21 cellular contexts compared by ENCODE assay signal in the genomic region with DNA sequence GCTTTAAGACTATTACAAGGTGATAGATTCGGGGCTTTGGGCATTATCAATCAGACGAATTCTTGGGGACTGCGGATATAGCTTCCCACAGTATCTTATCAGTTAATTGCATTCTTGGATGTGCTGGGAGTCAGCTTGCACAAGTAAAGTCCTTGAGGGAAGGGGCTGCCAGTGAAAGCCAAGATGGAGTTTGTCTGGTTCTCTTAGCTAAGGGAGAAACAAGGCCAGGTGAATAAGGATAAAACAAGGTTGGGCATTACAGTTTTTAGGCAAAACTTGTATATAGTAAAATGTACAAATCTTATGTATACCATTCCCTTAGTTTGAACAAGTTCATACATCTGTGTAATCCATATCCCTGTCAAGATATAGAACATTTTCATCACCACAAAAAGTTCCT. TPM values are rescaled to one million over a fixed set of nuclear protein-coding genes. Genes with fewer than 3 reads are reported as not detected.
DNase-seq lines count a peak whose midpoint lies in the region; ATAC-seq, FAIRE-seq and TF ChIP-seq lines count a peak whose summit lies in the region.
"Had no signal": no experiment of that assay in that cellular context is flagged by ENCODE, and none has a peak within 500 bp of the region (broad histone marks: within the 10 kb centered on the region; RNA-seq: fewer than 3 reads in every experiment).

No MANE protein-coding gene starts in this region.

- H2AFZ ChIP-seq in DND-41 (ENCODE audit: low read depth, low read length): no peak overlapping the region
- H2AFZ ChIP-seq: GM23338 had no signal

- intact Hi-C loops in activated B cell treated with CpG ODN at 0.5 μM for 24 hours (cut with micrococcal nuclease): loop anchor here (10.0 kb wide), 2 partner anchors 372 to 502 kb away; partner anchors contain the start of gene GCH1

- H3K36me3 ChIP-seq in DND-41 (ENCODE audit: insufficient read depth, low read length): peaks cover 17% of the 10 kb centered on the region

- no peaks in the 10 kb centered on the region for H3K9me3 Mint-ChIP-seq in activated B cell treated with CpG ODN at 0.5 μM for 24 hours
- no peaks in the 10 kb centered on the region for H3K9me3 Mint-ChIP-seq in naive B cell
- H3K9me3 Mint-ChIP-seq: CD8-positive, alpha-beta memory T cell; GM23338 had no signal

- no peaks in the 10 kb centered on the region for H3K9me3 ChIP-seq in DND-41 (ENCODE audit: insufficient read depth, low read length, severe bottlenecking)
- H3K9me3 ChIP-seq: SJCRH30 had no signal

- H3K4me1 ChIP-seq in DND-41 (ENCODE audit: insufficient read depth, low read length): peaks cover 46% of the 10 kb centered on the region

- no peak for TF ChIP-seq CTCF in DND-41 (IDR thresholded peaks at IDR 0.05; ENCODE audit: borderline replicate concordance, extremely low read depth, low read length, poor library complexity, severe bottlenecking)
- no peak for TF ChIP-seq CTCF in activated B cell treated with CpG ODN at 0.5 μM for 24 hours (IDR thresholded peaks at IDR 0.05)

- H3K4me3 Mint-ChIP-seq in activated B cell treated with CpG ODN at 0.5 μM for 24 hours: no peak overlapping the region
- H3K4me3 Mint-ChIP-seq in naive B cell: peak overlapping the region in 1 of 8 donors; percentile 17
- H3K4me3 Mint-ChIP-seq: GM23338 had no signal

- ATAC-seq in DND-41 (ENCODE audit: insufficient read depth, low read depth) (no peak), activated B cell treated with CpG ODN at 0.5 μM for 24 hours (ENCODE audit: low read depth) (no peak), naive B cell (ENCODE audit: low read depth in 2 of 2) (no peak), GM21447 (IDR thresholded peaks at IDR 0.05; ENCODE audit: unreplicated experiment) (no peak)
- ATAC-seq: GM23338, Panc1 had no signal

- POLR2A ChIA-PET in activated B cell treated with CpG ODN at 0.5 μM for 24 hours (lab: Charles Lee): no interaction called here

- peak overlapping the region; percentile 13 for H3K27ac Mint-ChIP-seq in activated B cell treated with CpG ODN at 0.5 μM for 24 hours
- H3K27ac Mint-ChIP-seq in naive B cell: peak overlapping the region in 5 of 6 donors; percentile 12 to 69 (median 43)
- H3K27ac Mint-ChIP-seq: GM23338 had no signal

- DNase-seq in DND-41 (no peak), HTR-8/SVneo (ENCODE audit: insufficient read length, low spot score) (no peak), activated B cell treated with CpG ODN at 0.5 μM for 24 hours (no peak), naive B cell (no peak), kidney glomerular epithelial cell (lab: John Stamatoyannopoulos, UW) (no peak), NCI-H82 (lab: John Stamatoyannopoulos, UW) (no peak)
- DNase-seq in central memory CD4-positive, alpha-beta T cell: no peak
- DNase-seq: C1 segment of cervical spinal cord; CD8-positive, alpha-beta memory T cell; GDM1; HCEC 1CT; NCI-H1048; NCI-H1436; NCI-H1930; NCI-H226; NCI-H524 treated with DMSO at 0.1 percent for 48 hours; SJCRH30 had no signal

- H3K9ac ChIP-seq in DND-41 (ENCODE audit: low read depth, low read length): no peak overlapping the region
- H3K9ac ChIP-seq: KMS-11 had no signal

- H3K4me3 ChIP-seq in DND-41 (ENCODE audit: low read depth in 1 of 2, low read length in 2 of 2): no peak overlapping the region
- H3K4me3 ChIP-seq: GM23338, SJCRH30 had no signal

- H3K27ac ChIP-seq in DND-41 (ENCODE audit: low read length): no peak overlapping the region
- H3K27ac ChIP-seq: KMS-11, SJCRH30 had no signal

- H3K36me3 Mint-ChIP-seq in activated B cell treated with CpG ODN at 0.5 μM for 24 hours (ENCODE audit: low read depth) (no peaks in the 10 kb centered on the region), naive B cell (peaks cover 0 to 6% of the 10 kb centered on the region in 2 donors)

- peak; percentile 26 for FAIRE-seq in HTR-8/SVneo (lab: Jason Lieb, UNC)

- H3K27me3 Mint-ChIP-seq in activated B cell treated with CpG ODN at 0.5 μM for 24 hours: no peaks in the 10 kb centered on the region
- no peaks in the 10 kb centered on the region for H3K27me3 Mint-ChIP-seq in naive B cell
- H3K27me3 Mint-ChIP-seq: CD8-positive, alpha-beta memory T cell had no signal

- peaks cover 98% of the 10 kb centered on the region for H3K79me2 ChIP-seq in DND-41 (ENCODE audit: insufficient read depth, low read length)

- H4K20me1 ChIP-seq in DND-41 (ENCODE audit: insufficient read depth, low read length): peaks cover 58% of the 10 kb centered on the region

- H3K4me1 Mint-ChIP-seq in activated B cell treated with CpG ODN at 0.5 μM for 24 hours (peaks cover 59% of the 10 kb centered on the region), naive B cell (peaks cover 48 to 67% (median 54%) of the 10 kb centered on the region in 3 donors)

- H3K27me3 ChIP-seq in DND-41 (ENCODE audit: insufficient read depth, low read length, poor library complexity): no peaks in the 10 kb centered on the region
- H3K27me3 ChIP-seq: SJCRH30 had no signal

- CTCF ChIA-PET in activated B cell treated with CpG ODN at 0.5 μM for 24 hours (lab: Charles Lee): interaction anchor here (2.4 kb wide), 1 partner anchor 78 kb away, joined by 14 read pairs; no protein-coding TSS in a partner anchor

- peak overlapping the region; percentile 15; the same call in 1 of the 2 replicates for H3K4me2 ChIP-seq in DND-41 (ENCODE audit: insufficient read depth, low read length)
- H3K4me2 ChIP-seq: GM23338, KMS-11 had no signal

RNA-seq across cellular contexts. Expression of gene FBXO34, which starts 5.5 kb away (rescaled TPM):
- total RNA-seq in activated B cell treated with CpG ODN at 0.5 μM for 24 hours: 19.7 and 20.4 TPM in 2 replicates
- 10 to 100 TPM; 22.9 to 35.2 (median 26.9) TPM for polyA plus RNA-seq in naive B cell (ENCODE audit: low read depth in 6 of 6)
